13 cellular contexts compared by ENCODE assay signal in genomic region chr6:35402136-35402855, GRCh38. TPM values are rescaled to one million over a fixed set of nuclear protein-coding genes. Genes with fewer than 3 reads are reported as not detected.
DNase-seq lines count a peak whose midpoint lies in the region; ATAC-seq, FAIRE-seq and TF ChIP-seq lines count a peak whose summit lies in the region.
"Had no signal": no experiment of that assay in that cellular context is flagged by ENCODE, and none has a peak within 500 bp of the region (broad histone marks: within the 10 kb centered on the region; RNA-seq: fewer than 3 reads in every experiment).

No MANE protein-coding gene starts in this region.

- TF ChIP-seq CTCF in GM06990 (IDR thresholded peaks at IDR 0.05; ENCODE audit: insufficient read depth, low read length, poor library complexity, severe bottlenecking) (peak; percentile 46), K562 (IDR thresholded peaks at IDR 0.05 in 2 of 3, conservative IDR thresholded peaks at IDR 0.05 in 1 of 3; ENCODE audit: insufficient read depth in 2 of 3, low read depth in 1 of 3, low read length in 3 of 3) (no peak), pancreas (IDR thresholded peaks at IDR 0.05) (no peak)

- H3K9ac ChIP-seq in K562 (ENCODE audit: insufficient read depth in 1 of 2, low read depth in 2 of 2, low read length in 2 of 2) (peak overlapping the region in 1 of 2 experiments; percentile 53; a peak in 1 of 4 replicates), mesendoderm (ENCODE audit: low read length) (no peak overlapping the region)

- H3K23ac ChIP-seq in mesendoderm (ENCODE audit: low read length) = no peak overlapping the region

- H2AFZ ChIP-seq in K562 (ENCODE audit: low read depth, low read length) = no peak overlapping the region

- POLR2A ChIA-PET in K562 (lab: Yijun Ruan, JAX) = interaction anchor here (0.6 to 1.4 kb wide), 4 partner anchors 12 to 42 kb away, joined by 3 read pairs; no protein-coding TSS in a partner anchor

- H3K4me2 ChIP-seq in K562 (ENCODE audit: insufficient read depth, low read length) (no peak overlapping the region), mesendoderm (ENCODE audit: low read length) (no peak overlapping the region)

- H3K9me3 ChIP-seq in K562 (replicated peaks; ENCODE audit: control insufficient read depth, insufficient read depth, low read depth, low read length) (no peaks in the 10 kb centered on the region), pancreas (no peaks in the 10 kb centered on the region)
- H3K9me3 ChIP-seq: adrenal gland had no signal

- no peaks in the 10 kb centered on the region for H3K36me3 ChIP-seq in GM06990 (ENCODE audit: control insufficient read depth, insufficient read depth, low read length)
- H3K36me3 ChIP-seq in K562 (ENCODE audit: control insufficient read depth, insufficient read depth, low read length) = no peaks in the 10 kb centered on the region
- no peaks in the 10 kb centered on the region for H3K36me3 ChIP-seq in pancreas
- no peaks in the 10 kb centered on the region for H3K36me3 ChIP-seq in mesendoderm (ENCODE audit: control insufficient read depth, insufficient read depth, low read length)
- H3K36me3 ChIP-seq: adrenal gland had no signal

- H3K27me3 ChIP-seq in GM06990 (replicated peaks; ENCODE audit: control insufficient read depth, insufficient read depth, low read length) (no peaks in the 10 kb centered on the region), K562 (ENCODE audit: control insufficient read depth in 2 of 2, insufficient read depth in 2 of 2, low read length in 2 of 2) (no peaks in the 10 kb centered on the region), pancreas (no peaks in the 10 kb centered on the region), mesendoderm (ENCODE audit: insufficient read depth, low read length, poor library complexity) (no peaks in the 10 kb centered on the region)
- H3K27me3 ChIP-seq: adrenal gland had no signal

- H3K27ac ChIP-seq in K562 (ENCODE audit: extremely low read depth, low read depth, low read length) = no peak overlapping the region
- H3K27ac ChIP-seq in pancreas = peak overlapping the region in 2 of 4 donors; percentile 12 to 31
- H3K27ac ChIP-seq in mesendoderm (ENCODE audit: low read depth, low read length) = no peak overlapping the region
- H3K27ac ChIP-seq: adrenal gland had no signal

- H3K79me1 ChIP-seq in mesendoderm (ENCODE audit: low read length) = no peaks in the 10 kb centered on the region

- no peak overlapping the region for H3K4ac ChIP-seq in mesendoderm (ENCODE audit: low read depth, low read length)

- no peak for TF ChIP-seq RAD21 in K562 (CRISPR knock-in tag; conservative IDR thresholded peaks at IDR 0.05 in 1 of 2, IDR thresholded peaks at IDR 0.05 in 1 of 2)

- no peak overlapping the region for H2BK15ac ChIP-seq in mesendoderm (replicated peaks; ENCODE audit: low read depth)

- CTCF ChIA-PET in K562 (lab: Yijun Ruan, JAX; ENCODE audit: low intra/inter-chr PET ratio) = no interaction called here

- intact Hi-C loops in K562 (cut with micrococcal nuclease) = no loop called here
- intact Hi-C loops in pancreas (cut with DNase I) = no loop called here

- TF ChIP-seq EP300 in K562 (IDR thresholded peaks at IDR 0.05; ENCODE audit: low read length) = no peak

- no peak overlapping the region for H3K56ac ChIP-seq in mesendoderm (ENCODE audit: low read length)

- WGBS in K562 (ENCODE audit: insufficient coverage, low coverage, missing lambda C conversion rate) = 30% methylated on average over 8 of the region's 8 CpGs
- WGBS in pancreas, 2 donors = 68 to 69% methylated on average over 8 of the region's 8 CpGs
- no CpG with 5 or more reads among the region's 8 CpGs for WGBS in mesendoderm (ENCODE audit: extremely low coverage, insufficient coverage, low lambda C conversion rate)

- H2BK120ac ChIP-seq in mesendoderm (ENCODE audit: low read depth, low read length) = no peak overlapping the region

- no peaks in the 10 kb centered on the region for H3K79me2 ChIP-seq in K562 (ENCODE audit: control insufficient read depth, insufficient read depth, low read length)
- H3K79me2 ChIP-seq in mesendoderm (ENCODE audit: control insufficient read depth, insufficient read depth, low read length) = no peaks in the 10 kb centered on the region

- peaks cover 36% of the 10 kb centered on the region for H4K20me1 ChIP-seq in K562 (replicated peaks; ENCODE audit: control insufficient read depth, insufficient read depth, low read length)

- peak; percentile 55 for ATAC-seq in HG02763 (IDR thresholded peaks at IDR 0.05; ENCODE audit: unreplicated experiment)
- no peak for ATAC-seq in K562
- peak; percentile 72 to 92 (median 78) for ATAC-seq in pancreas
- ATAC-seq: Right ventricle myocardium inferior had no signal

- H2AK5ac ChIP-seq in mesendoderm (ENCODE audit: low read length) = no peak overlapping the region

- H3K18ac ChIP-seq in mesendoderm (ENCODE audit: low read length) = no peak overlapping the region

- H3K4me3 ChIP-seq in GM06990 (replicated peaks; ENCODE audit: low read depth, low read length) (no peak overlapping the region), K562 (no peak overlapping the region), pancreas (no peak overlapping the region), mesendoderm (ENCODE audit: low read length) (no peak overlapping the region)
- H3K4me3 ChIP-seq: adrenal gland had no signal

- in situ Hi-C loops in K562 (cut with MboI) = no loop called here

- no peak overlapping the region for H4K5ac ChIP-seq in mesendoderm (ENCODE audit: low read length)

- no peak overlapping the region for H4K8ac ChIP-seq in mesendoderm (ENCODE audit: low read depth, low read length)

- no peak for FAIRE-seq in K562 (lab: Jason Lieb, UNC)
- no peak for FAIRE-seq in pancreas (lab: Jason Lieb, UNC)

- no TSS peak for BruUV-seq in K562 (replicated peaks; lab: Mats Ljungman, UMichigan)

- DNase-seq in GM06990 (ENCODE audit: extremely low read depth, insufficient read length) (no peak), K562 (ENCODE audit: extremely low read depth in 1 of 4, low spot score in 3 of 4) (no peak), pancreas (peak in 3 of 6 donors; percentile 56 to 61 (median 58)), T-helper 1 cell (no peak), mesendoderm (no peak), NCI-H2029 (lab: John Stamatoyannopoulos, UW) (no peak), NCI-H146 (lab: John Stamatoyannopoulos, UW) (no peak)
- DNase-seq: activated CD4-positive, CD25-positive, alpha-beta regulatory T cell treated with anti-CD3 and anti-CD28 coated beads, Interleukin-2, amount 50 U/mL, for 72 hours; HFFc6; NCI-H2107 had no signal

- H3K4me1 ChIP-seq in K562 (replicated peaks in 1 of 2; ENCODE audit: control insufficient read depth in 2 of 2, insufficient read depth in 2 of 2, low read length in 2 of 2) (peaks cover 0 to 5% of the 10 kb centered on the region in 2 experiments; a peak in 1 of 5 replicates), pancreas (peaks cover 13 to 23% (median 21%) of the 10 kb centered on the region in 3 donors), mesendoderm (ENCODE audit: control insufficient read depth, low read depth, low read length) (no peaks in the 10 kb centered on the region)

- no peaks in the 10 kb centered on the region for H3K9me1 ChIP-seq in K562 (ENCODE audit: control insufficient read depth, insufficient read depth, low read length)

- H2BK5ac ChIP-seq in mesendoderm (ENCODE audit: low read length) = no peak overlapping the region

- no peak for TF ChIP-seq POLR2A in K562 (conservative IDR thresholded peaks at IDR 0.05)

RNA-seq across cellular contexts. Expression of gene FANCE, which starts 49.8 kb away (rescaled TPM):
- 16.1 and 26.5 TPM in 2 replicates for total RNA-seq in K562 (2011; cell fraction: chromatin; rRNA removed; ENCODE audit: low replicate concordance)
- 19.5 and 21.1 TPM in 2 replicates for total RNA-seq in K562 (2011; cell fraction: nucleolus; rRNA removed)
- total RNA-seq in K562 (2011; cell fraction: nucleoplasm; rRNA removed) = 16.1 and 16.4 TPM in 2 replicates
- 26.7 and 30.2 TPM in 2 replicates for total RNA-seq in K562 (2014; rRNA removed)
- 16.1 and 16.8 TPM in 2 replicates for total RNA-seq in K562 (2014; rRNA removed; fragmentation: Illumina TruSeq; extraction: Trizol)
- 14.5 and 14.8 TPM in 2 replicates for total RNA-seq in K562 (2015; rRNA removed; fragmentation: Illumina TruSeq; extraction: Trizol)
- 23.7 and 26.1 TPM in 2 replicates for total RNA-seq in K562 (2021)
- polyA plus RNA-seq in K562 (2011; rRNA removed) = 17.0 and 20.4 TPM in 2 replicates
- polyA plus RNA-seq in K562 (2011; cell fraction: cytosol; rRNA removed) = 19.3 and 22.3 TPM in 2 replicates
- polyA plus RNA-seq in K562 (2011; cell fraction: nucleus; rRNA removed) = 18.2 and 22.0 TPM in 2 replicates
- polyA plus RNA-seq in K562 (2012) = 13.1 and 18.0 TPM in 2 replicates
- 17.3 and 18.3 TPM in 2 replicates for polyA plus RNA-seq in K562 (2014; fragmentation: Illumina TruSeq; extraction: Trizol)
- 1 to 10 TPM; 5.7 to 5.9 TPM for polyA plus RNA-seq in K562 (2014; fragmentation: Nextera tagmentation; extraction: Ambion mirVana)
- polyA plus RNA-seq in K562 (2014; rRNA removed) = 17.2 and 20.4 TPM in 2 replicates
- 14.5 and 16.4 TPM in 2 replicates for polyA minus RNA-seq in K562 (2011; rRNA and poly(A)+ RNA removed)
- 12.4 and 15.0 TPM in 2 replicates for polyA minus RNA-seq in K562 (2011; cell fraction: cytosol; rRNA and poly(A)+ RNA removed)
- polyA minus RNA-seq in K562 (2011; cell fraction: nucleus; rRNA and poly(A)+ RNA removed) = 4.8 and 6.6 TPM in 2 replicates
- 1 to 10 TPM; 2.0 to 4.0 (median 2.7) TPM for total RNA-seq in pancreas
- polyA plus RNA-seq in pancreas = 1 to 10 TPM; 1.7 to 2.1 TPM
- polyA plus RNA-seq in mesendoderm (2013, experiment 1 of 2) = 6.7 TPM
- 6.7 TPM for polyA plus RNA-seq in mesendoderm (2013, experiment 2 of 2)

RNA-seq across cellular contexts. Expression of gene PPARD, which starts 59.9 kb away (rescaled TPM):
- 15.0 and 29.8 TPM in 2 replicates for total RNA-seq in K562 (2011; cell fraction: chromatin; rRNA removed; ENCODE audit: low replicate concordance)
- 15.7 and 18.3 TPM in 2 replicates for total RNA-seq in K562 (2011; cell fraction: nucleolus; rRNA removed)
- total RNA-seq in K562 (2011; cell fraction: nucleoplasm; rRNA removed) = 17.1 and 18.0 TPM in 2 replicates
- 3.8 and 5.1 TPM in 2 replicates for total RNA-seq in K562 (2014; rRNA removed)
- total RNA-seq in K562 (2014; rRNA removed; fragmentation: Illumina TruSeq; extraction: Trizol) = 1.7 and 2.0 TPM in 2 replicates
- total RNA-seq in K562 (2015; rRNA removed; fragmentation: Illumina TruSeq; extraction: Trizol) = 3.1 and 3.3 TPM in 2 replicates
- total RNA-seq in K562 (2021) = 11.4 and 13.2 TPM in 2 replicates
- 8.1 and 18.2 TPM in 2 replicates for polyA plus RNA-seq in K562 (2011; rRNA removed)
- polyA plus RNA-seq in K562 (2011; cell fraction: cytosol; rRNA removed) = 16.0 and 18.8 TPM in 2 replicates
- polyA plus RNA-seq in K562 (2011; cell fraction: nucleus; rRNA removed) = 26.6 and 29.0 TPM in 2 replicates
- 10.8 and 20.2 TPM in 2 replicates for polyA plus RNA-seq in K562 (2012)
- 9.2 and 11.4 TPM in 2 replicates for polyA plus RNA-seq in K562 (2014; fragmentation: Illumina TruSeq; extraction: Trizol)
- under 1 TPM; 0.14 to 0.18 TPM for polyA plus RNA-seq in K562 (2014; fragmentation: Nextera tagmentation; extraction: Ambion mirVana)
- 9.5 and 9.7 TPM in 2 replicates for polyA plus RNA-seq in K562 (2014; rRNA removed)
- 7.2 TPM in 2 replicates for polyA minus RNA-seq in K562 (2011; rRNA and poly(A)+ RNA removed)
- 6.5 and 10.1 TPM in 2 replicates for polyA minus RNA-seq in K562 (2011; cell fraction: cytosol; rRNA and poly(A)+ RNA removed)
- 5.0 and 6.9 TPM in 2 replicates for polyA minus RNA-seq in K562 (2011; cell fraction: nucleus; rRNA and poly(A)+ RNA removed)
- 10 to 100 TPM in 2 of 6 donors, 1 to 10 TPM in 4; 4.4 to 12.3 (median 6.0) TPM for total RNA-seq in pancreas
- 10 to 100 TPM; 10.3 to 14.1 TPM for polyA plus RNA-seq in pancreas
- 10.2 TPM for polyA plus RNA-seq in mesendoderm (2013, experiment 1 of 2)
- polyA plus RNA-seq in mesendoderm (2013, experiment 2 of 2) = 10.4 TPM
